In genomic region chr5:113293068-113293571, GRCh38 we compare ENCODE assay signal across 8 cellular contexts.
DNase-seq lines count a peak whose midpoint lies in the region; ATAC-seq and TF ChIP-seq lines count a peak whose summit lies in the region.
"Had no signal": no experiment of that assay in that cellular context is flagged by ENCODE, and none has a peak within 500 bp of the region (broad histone marks: within the 10 kb centered on the region; RNA-seq: fewer than 3 reads in every experiment).

No MANE protein-coding gene starts in this region.

- H3K4me1 ChIP-seq in HUES48 (ENCODE audit: control insufficient read depth, insufficient read depth, low read length), result peaks cover 44% of the 10 kb centered on the region
- peaks cover 67% of the 10 kb centered on the region for H3K4me1 ChIP-seq in left ventricle myocardium inferior
- H3K4me1 ChIP-seq in skeletal muscle satellite cell (ENCODE audit: control insufficient read depth, insufficient read depth, low read length), result peaks cover 7% of the 10 kb centered on the region

- H3K27me3 ChIP-seq in HUES48 (ENCODE audit: control insufficient read depth, insufficient read depth, low read length), result peaks cover 12% of the 10 kb centered on the region
- H3K27me3 ChIP-seq in WERI-Rb-1 (ENCODE audit: insufficient read depth, low read depth, severe bottlenecking), result no peaks in the 10 kb centered on the region
- H3K27me3 ChIP-seq in left ventricle myocardium inferior (ENCODE audit: low read depth), result no peaks in the 10 kb centered on the region
- no peaks in the 10 kb centered on the region for H3K27me3 ChIP-seq in skeletal muscle satellite cell (ENCODE audit: control insufficient read depth, insufficient read depth, low read length)

- H3K4me3 ChIP-seq in HUES48 (ENCODE audit: low read depth, low read length), result peak overlapping the region; percentile 92
- peak overlapping the region; percentile 58 for H3K4me3 ChIP-seq in WERI-Rb-1 (ENCODE audit: low read depth, low read length)
- H3K4me3 ChIP-seq in left ventricle myocardium inferior, result peak overlapping the region; percentile 89
- peak overlapping the region; percentile 91 for H3K4me3 ChIP-seq in skeletal muscle satellite cell (ENCODE audit: low read length)
- H3K4me3 ChIP-seq: K562 had no signal

- H3K9me3 ChIP-seq in HUES48 (ENCODE audit: control insufficient read depth, insufficient read depth, low read length) (no peaks in the 10 kb centered on the region), WERI-Rb-1 (ENCODE audit: severe bottlenecking) (no peaks in the 10 kb centered on the region), left ventricle myocardium inferior (replicated peaks) (no peaks in the 10 kb centered on the region), skeletal muscle satellite cell (replicated peaks; ENCODE audit: low read length) (no peaks in the 10 kb centered on the region)

- intact Hi-C loops in left ventricle myocardium inferior (cut with micrococcal nuclease), result no loop called here

- ATAC-seq in GM19467 (IDR thresholded peaks at IDR 0.05; ENCODE audit: unreplicated experiment), result no peak
- ATAC-seq in HG02610 (IDR thresholded peaks at IDR 0.05; ENCODE audit: unreplicated experiment), result no peak
- no peak for ATAC-seq in HG03439 (IDR thresholded peaks at IDR 0.05; ENCODE audit: unreplicated experiment)

- H3K36me3 ChIP-seq in HUES48 (ENCODE audit: control insufficient read depth, insufficient read depth, low read length) (no peaks in the 10 kb centered on the region), WERI-Rb-1 (peaks cover 51% of the 10 kb centered on the region), left ventricle myocardium inferior (no peaks in the 10 kb centered on the region), skeletal muscle satellite cell (ENCODE audit: insufficient read depth, low read length) (no peaks in the 10 kb centered on the region)

- DNase-seq in WERI-Rb-1 (peak; percentile 41), left ventricle myocardium inferior (no peak)

- TF ChIP-seq CTCF in WERI-Rb-1 (IDR thresholded peaks at IDR 0.05; ENCODE audit: low read depth, low read length) (no peak), left ventricle myocardium inferior (IDR thresholded peaks at IDR 0.05; ENCODE audit: borderline replicate concordance) (no peak)

- H3K4me2 ChIP-seq in skeletal muscle satellite cell (ENCODE audit: low read length), result peak overlapping the region; percentile 98

- peak overlapping the region; percentile 70; the same call in 1 of the 2 replicates for H3K9ac ChIP-seq in HUES48 (ENCODE audit: low read depth, low read length)
- H3K9ac ChIP-seq in skeletal muscle satellite cell (ENCODE audit: low read depth, low read length), result peak overlapping the region; percentile 86

- H3K27ac ChIP-seq in HUES48 (ENCODE audit: low read depth, low read length), result peak overlapping the region; percentile 91
- peak overlapping the region; percentile 92 for H3K27ac ChIP-seq in WERI-Rb-1
- peak overlapping the region; percentile 97 for H3K27ac ChIP-seq in left ventricle myocardium inferior (replicated peaks)
